In the genomic region with DNA sequence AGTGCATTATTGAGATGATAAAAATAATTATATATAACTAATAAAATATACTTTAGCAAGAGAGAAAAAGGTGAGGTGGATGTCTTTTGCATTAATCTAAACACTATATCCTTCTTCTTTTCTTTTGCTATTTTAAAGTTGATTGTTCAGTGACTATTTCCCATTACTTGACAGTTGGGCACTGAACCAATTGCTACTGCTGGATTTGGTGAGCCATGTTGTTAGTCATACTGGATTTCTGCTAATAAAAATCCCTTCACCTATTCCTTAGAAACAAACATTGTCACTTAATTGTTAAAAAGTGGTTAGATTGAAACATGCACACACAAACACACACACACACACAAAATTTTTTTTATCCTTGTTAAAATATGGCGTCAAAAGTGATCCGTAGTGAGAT, we compare ENCODE assay signal across 25 cellular contexts.
A peak's percentile ranks its signal among the peaks of the same experiment; 100 is the strongest.
DNase-seq lines count a peak whose midpoint lies in the region; ATAC-seq and TF ChIP-seq lines count a peak whose summit lies in the region.
"Had no signal": no experiment of that assay in that cellular context is flagged by ENCODE, and none has a peak within 500 bp of the region (broad histone marks: within the 10 kb centered on the region; RNA-seq: fewer than 3 reads in every experiment).

No MANE protein-coding gene starts in this region.

- intact Hi-C loops in PC-3 (cut with micrococcal nuclease): no loop called here

- H3K4me1 Mint-ChIP-seq in stimulated activated memory B cell treated with anti-CD40 and anti-IgM and Interleukin-4, amounts not matched to agents 10 μg/mL and 1 μg/mL and 100 μg/mL, for 72 hours: no peaks in the 10 kb centered on the region
- H3K4me1 Mint-ChIP-seq: CD14-positive monocyte; CD4-positive, alpha-beta memory T cell; CD4-positive, CD25-positive, alpha-beta regulatory T cell; CD8-positive, alpha-beta memory T cell had no signal

- no peaks in the 10 kb centered on the region for H4K20me1 ChIP-seq in PC-3 (ENCODE audit: low read length)
- H4K20me1 ChIP-seq: BLaER1 had no signal

- H3K9me3 ChIP-seq in PC-3 (ENCODE audit: low read length): no peaks in the 10 kb centered on the region
- H3K9me3 ChIP-seq: BE2C, BLaER1 had no signal

- no peaks in the 10 kb centered on the region for H3K9me2 ChIP-seq in PC-3 (replicated peaks; ENCODE audit: low read length)

- no peak overlapping the region for H3K27ac ChIP-seq in PC-3 (ENCODE audit: low read length)
- H3K27ac ChIP-seq: BLaER1 had no signal

- no peak overlapping the region for H3K9ac ChIP-seq in PC-3 (ENCODE audit: low read length)
- H3K9ac ChIP-seq: BLaER1 had no signal

- no peak overlapping the region for H3K4me3 ChIP-seq in PC-3 (ENCODE audit: low read length)
- no peak overlapping the region for H3K4me3 ChIP-seq in retinal pigment epithelial cell (ENCODE audit: low read length)
- H3K4me3 ChIP-seq: BLaER1, GM12878 had no signal

- peak; percentile 3 for DNase-seq in HT1080 (ENCODE audit: low read depth)
- DNase-seq in LHCN-M2 (ENCODE audit: low read depth): peak; percentile 35
- peak; percentile 62 for DNase-seq in PC-3
- DNase-seq in retinal pigment epithelial cell (ENCODE audit: low read depth): peak; percentile 21
- no peak for DNase-seq in NCI-H1694 treated with DMSO at 0.1 percent for 48 hours (lab: John Stamatoyannopoulos, UW)
- DNase-seq in inferior parietal cortex (ENCODE audit: extremely low spot score): no peak
- DNase-seq: 8988T; ACHN; BE2C; C1 segment of cervical spinal cord; CD4-positive, alpha-beta memory T cell; CD4-positive, CD25-positive, alpha-beta regulatory T cell; CD8-positive, alpha-beta memory T cell; COR-L47; DMS 273 treated with DMSO at 0.1 percent for 48 hours; DMS153; DMS53; DMS79; DND-41; EL; GDM1 had no signal

- H3K4me2 ChIP-seq in PC-3 (ENCODE audit: low read length): peak overlapping the region; percentile 26; the same call in 1 of the 2 replicates
- H3K4me2 ChIP-seq: BLaER1 had no signal

- no peak overlapping the region for H3K27ac Mint-ChIP-seq in stimulated activated memory B cell treated with anti-CD40 and anti-IgM and Interleukin-4, amounts not matched to agents 10 μg/mL and 1 μg/mL and 100 μg/mL, for 72 hours
- H3K27ac Mint-ChIP-seq: CD14-positive monocyte; CD4-positive, alpha-beta memory T cell; CD4-positive, CD25-positive, alpha-beta regulatory T cell; CD8-positive, alpha-beta memory T cell had no signal

- H3F3A ChIP-seq in PC-3 (ENCODE audit: low read length, unreplicated experiment): no peaks in the 10 kb centered on the region

- peaks cover 5% of the 10 kb centered on the region for H3K4me1 ChIP-seq in PC-3 (ENCODE audit: insufficient read depth, low read length)
- H3K4me1 ChIP-seq: BE2C, BLaER1 had no signal

- H2AFZ ChIP-seq in PC-3 (ENCODE audit: low read length): no peak overlapping the region

- H3K4me3 Mint-ChIP-seq in stimulated activated memory B cell treated with anti-CD40 and anti-IgM and Interleukin-4, amounts not matched to agents 10 μg/mL and 1 μg/mL and 100 μg/mL, for 72 hours: no peak overlapping the region
- H3K4me3 Mint-ChIP-seq: CD14-positive monocyte; CD4-positive, alpha-beta memory T cell; CD4-positive, CD25-positive, alpha-beta regulatory T cell; CD8-positive, alpha-beta memory T cell had no signal

- no peak for TF ChIP-seq CTCF in PC-3 (conservative IDR thresholded peaks at IDR 0.05; ENCODE audit: low read depth, low read length)
- no peak for TF ChIP-seq CTCF in retinal pigment epithelial cell (conservative IDR thresholded peaks at IDR 0.05; ENCODE audit: low read depth, low read length)

- H3K27me3 ChIP-seq in PC-3 (ENCODE audit: low read length): no peaks in the 10 kb centered on the region
- H3K27me3 ChIP-seq: BE2C, BLaER1 had no signal

- no peaks in the 10 kb centered on the region for H3K9me3 Mint-ChIP-seq in stimulated activated memory B cell treated with anti-CD40 and anti-IgM and Interleukin-4, amounts not matched to agents 10 μg/mL and 1 μg/mL and 100 μg/mL, for 72 hours

- H3K27me3 Mint-ChIP-seq in stimulated activated memory B cell treated with anti-CD40 and anti-IgM and Interleukin-4, amounts not matched to agents 10 μg/mL and 1 μg/mL and 100 μg/mL, for 72 hours: no peaks in the 10 kb centered on the region
- H3K27me3 Mint-ChIP-seq: CD4-positive, alpha-beta memory T cell; CD4-positive, CD25-positive, alpha-beta regulatory T cell; CD8-positive, alpha-beta memory T cell had no signal

- CTCF ChIA-PET in PC-3 (lab: Charles Lee): no interaction called here

- ATAC-seq in PC-3: peak; percentile 68
- no peak for ATAC-seq in stimulated activated memory B cell treated with anti-CD40 and anti-IgM and Interleukin-4, amounts not matched to agents 10 μg/mL and 1 μg/mL and 100 μg/mL, for 72 hours
- ATAC-seq: GM12878 had no signal

- POLR2A ChIA-PET in PC-3 (lab: Charles Lee; ENCODE audit: unreplicated experiment): no interaction called here

- no peaks in the 10 kb centered on the region for H3K79me2 ChIP-seq in PC-3 (ENCODE audit: low read length)

- no peaks in the 10 kb centered on the region for H3K36me3 ChIP-seq in PC-3 (ENCODE audit: low read depth, low read length)
- H3K36me3 ChIP-seq: BE2C, BLaER1 had no signal

- no peaks in the 10 kb centered on the region for H3K36me3 Mint-ChIP-seq in stimulated activated memory B cell treated with anti-CD40 and anti-IgM and Interleukin-4, amounts not matched to agents 10 μg/mL and 1 μg/mL and 100 μg/mL, for 72 hours
- H3K36me3 Mint-ChIP-seq: CD14-positive monocyte; CD4-positive, alpha-beta memory T cell; CD4-positive, CD25-positive, alpha-beta regulatory T cell; CD8-positive, alpha-beta memory T cell had no signal

- no TSS peak for BruUV-seq in PC-3 (replicated peaks; lab: Mats Ljungman, UMichigan)

Comparison
In these comparisons a context has a peak if more than half of its experiments do, and no peak if none do; other contexts are left out.
1. DNase-seq: peak in HT1080 (single experiment), LHCN-M2 (single experiment), PC-3 (single experiment) and retinal pigment epithelial cell (single experiment); none in NCI-H1694 treated with DMSO at 0.1 percent for 48 hours (single experiment) and inferior parietal cortex (single experiment).